1 cellular context compared by ENCODE assay signal in the genomic region with DNA sequence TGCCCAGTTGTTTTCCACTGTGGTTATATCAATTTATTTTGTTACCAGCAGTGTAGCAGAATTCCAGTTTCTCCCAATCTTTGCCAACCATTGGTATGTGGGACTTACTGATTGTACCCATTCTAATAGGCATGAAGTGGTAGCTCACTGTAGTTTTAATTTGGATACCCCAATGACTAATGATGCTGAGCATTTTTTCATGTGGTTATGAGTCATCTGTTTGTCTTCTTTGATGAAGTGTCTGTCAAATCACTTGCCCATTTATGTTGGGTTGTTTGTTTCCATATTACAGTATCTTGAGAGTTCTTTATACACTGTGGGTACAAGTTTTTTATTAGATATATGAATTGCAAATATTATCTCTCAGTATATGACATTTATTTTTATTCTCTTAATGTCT.
A peak's percentile ranks its signal among the peaks of the same experiment; 100 is the strongest.
TF ChIP-seq lines count a peak whose summit lies in the region.

No MANE protein-coding gene starts in this region.

TF ChIP-seq in endothelial cell of umbilical vein, 7 proteins besides CTCF, POLR2A, EP300 and RAD21 (continued from another document):
- TF ChIP-seq EZH2 (IDR thresholded peaks at IDR 0.05; ENCODE audit: borderline replicate concordance, low read depth, low read length, severe bottlenecking) (no peak), MYC (IDR thresholded peaks at IDR 0.05; ENCODE audit: low read depth, low read length) (no peak), JUN (IDR thresholded peaks at IDR 0.05; ENCODE audit: borderline replicate concordance, insufficient read depth, insufficient read length, low read depth) (peak; percentile 76)
